In the genomic region with DNA sequence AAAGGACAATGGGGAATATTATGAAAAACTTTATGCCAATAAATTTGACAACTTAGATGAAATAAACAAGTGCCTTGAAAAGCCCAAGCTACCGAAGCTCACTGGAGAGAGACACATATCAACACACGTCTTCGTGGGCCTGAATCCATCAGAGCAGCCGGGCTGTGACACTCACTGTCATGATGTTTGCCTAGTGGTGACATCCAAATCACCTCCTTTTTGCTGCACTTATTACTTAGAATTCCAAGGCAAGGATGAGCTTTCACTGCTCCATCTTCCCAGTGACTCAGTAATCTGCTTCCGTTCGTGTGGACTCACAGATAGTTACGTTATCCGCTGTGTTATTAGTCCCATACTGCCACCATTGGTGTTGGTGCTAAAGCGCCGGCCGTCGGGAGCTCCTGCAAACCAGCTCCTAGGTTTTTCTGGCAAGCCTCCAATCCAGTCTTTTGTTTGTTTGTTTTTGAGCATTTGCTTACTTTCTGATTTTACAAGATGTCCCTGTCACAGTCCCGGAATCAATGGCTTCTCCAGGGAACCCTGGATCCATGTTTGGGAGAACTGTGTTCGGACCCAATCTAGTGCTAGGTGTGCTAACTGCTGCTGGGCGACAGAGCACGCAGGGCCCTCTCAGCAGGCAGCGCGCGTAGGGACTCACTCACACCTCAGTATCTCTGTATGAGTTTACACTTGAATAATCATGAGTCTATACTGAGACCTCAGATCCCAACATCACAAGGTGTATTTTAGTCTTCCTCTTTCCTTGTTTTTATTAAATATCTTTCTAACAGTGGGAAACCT, we compare ENCODE assay signal across 14 cellular contexts. TPM values are rescaled to one million over a fixed set of nuclear protein-coding genes. Genes with fewer than 3 reads are reported as not detected.
DNase-seq lines count a peak whose midpoint lies in the region; ATAC-seq, FAIRE-seq and TF ChIP-seq lines count a peak whose summit lies in the region.
"Had no signal": no experiment of that assay in that cellular context is flagged by ENCODE, and none has a peak within 500 bp of the region (broad histone marks: within the 10 kb centered on the region; RNA-seq: fewer than 3 reads in every experiment).

No MANE protein-coding gene starts in this region.

- H2BK120ac ChIP-seq in IMR-90 (ENCODE audit: low read depth, low read length) = no peak overlapping the region

- H3K27me3 Mint-ChIP-seq in astrocyte (ENCODE audit: low read depth, unreplicated experiment) = no peaks in the 10 kb centered on the region
- H3K27me3 Mint-ChIP-seq: activated T-cell treated with anti-CD3 and anti-CD28 coated beads, Interleukin-2, amount 50 U/mL, for 24 hours; progenitor cell of endocrine pancreas had no signal

- no peak overlapping the region for H3K56ac ChIP-seq in IMR-90 (ENCODE audit: extremely low read depth, insufficient read depth, low read length)

- no peak overlapping the region for H3K27ac Mint-ChIP-seq in astrocyte (ENCODE audit: unreplicated experiment)
- H3K27ac Mint-ChIP-seq: activated T-cell treated with anti-CD3 and anti-CD28 coated beads, Interleukin-2, amount 50 U/mL, for 24 hours; progenitor cell of endocrine pancreas; stimulated activated effector memory CD8-positive, alpha-beta T cell treated with anti-CD3 and anti-CD28 coated beads, Interleukin-12 subunit alpha, Interleukin-12 subunit beta, amount 100 ng/mL, for 72 hours had no signal

- POLR2A ChIA-PET in IMR-90 (lab: Charles Lee; ENCODE audit: unreplicated experiment) = interaction anchor here (0.6 kb wide), 1 partner anchor 83 kb away, joined by 3 read pairs; no protein-coding TSS in a partner anchor

- no peak overlapping the region for H2BK5ac ChIP-seq in IMR-90 (ENCODE audit: low read depth, low read length, poor library complexity, severe bottlenecking)

- no peak for ATAC-seq in IMR-90 (ENCODE audit: low read depth)
- ATAC-seq in left ventricle myocardium superior = peak; percentile 61
- no peak for ATAC-seq in GM19463 (IDR thresholded peaks at IDR 0.05; ENCODE audit: unreplicated experiment)
- ATAC-seq: activated CD4-positive, CD25-positive, alpha-beta regulatory T cell treated with anti-CD3 and anti-CD28 coated beads, Interleukin-2, amount 50 U/mL, for 24 hours; stimulated activated effector memory CD8-positive, alpha-beta T cell treated with anti-CD3 and anti-CD28 coated beads, Interleukin-12 subunit alpha, Interleukin-12 subunit beta, amount 100 ng/mL, for 72 hours had no signal

- no peak overlapping the region for H2AK5ac ChIP-seq in IMR-90 (ENCODE audit: low read depth, low read length)

- no peak overlapping the region for H3K18ac ChIP-seq in IMR-90 (ENCODE audit: low read depth, low read length)

- TF ChIP-seq POLR2A in IMR-90 (IDR thresholded peaks at IDR 0.05; ENCODE audit: low read depth, low read length) = no peak

- no peak overlapping the region for H2BK15ac ChIP-seq in IMR-90 (ENCODE audit: low read depth, low read length)

- peaks cover 3% of the 10 kb centered on the region for H3K4me1 Mint-ChIP-seq in astrocyte (ENCODE audit: low read depth, unreplicated experiment)

- peaks cover 16% of the 10 kb centered on the region for H3K4me1 ChIP-seq in IMR-90 (ENCODE audit: control insufficient read depth, insufficient read depth, low read length)
- H3K4me1 ChIP-seq in astrocyte (ENCODE audit: insufficient read depth, low read length) = no peaks in the 10 kb centered on the region

- CTCF ChIA-PET in IMR-90 (lab: Yijun Ruan, JAX) = no interaction called here

- peaks cover 9% of the 10 kb centered on the region for H3K9me3 Mint-ChIP-seq in astrocyte (ENCODE audit: unreplicated experiment)

- H4K8ac ChIP-seq in IMR-90 (ENCODE audit: low read depth in 2 of 2, low read length in 2 of 2) = no peak overlapping the region

- no peak overlapping the region for H3K4me3 Mint-ChIP-seq in astrocyte (ENCODE audit: unreplicated experiment)
- H3K4me3 Mint-ChIP-seq: activated T-cell treated with anti-CD3 and anti-CD28 coated beads, Interleukin-2, amount 50 U/mL, for 24 hours; stimulated activated effector memory CD8-positive, alpha-beta T cell treated with anti-CD3 and anti-CD28 coated beads, Interleukin-12 subunit alpha, Interleukin-12 subunit beta, amount 100 ng/mL, for 72 hours had no signal

- no peak overlapping the region for H2BK20ac ChIP-seq in IMR-90 (ENCODE audit: low read depth, low read length)

- H3K14ac ChIP-seq in IMR-90 (replicated peaks; ENCODE audit: low read depth, low read length) = no peak overlapping the region

- H3K23ac ChIP-seq in IMR-90 (ENCODE audit: low read depth, low read length) = peak overlapping the region; percentile 77; the same call in 1 of the 2 replicates

- H3K27ac ChIP-seq in C4-2B (peak overlapping the region; percentile 44), IMR-90 (ENCODE audit: insufficient read depth, low read length) (no peak overlapping the region), astrocyte (ENCODE audit: low read depth, low read length) (no peak overlapping the region)

- no peak for FAIRE-seq in astrocyte (lab: Jason Lieb, UNC)

- peaks cover 9% of the 10 kb centered on the region for H3K9me1 ChIP-seq in IMR-90 (ENCODE audit: insufficient read depth, low read length)

- H3K36me3 ChIP-seq in IMR-90 (ENCODE audit: control insufficient read depth, insufficient read depth, low read length) (0 out of 2 replicates have a peak, but pooled peaks cover 2% of the 10 kb centered on the region), astrocyte (ENCODE audit: insufficient read depth, low read length) (no peaks in the 10 kb centered on the region)
- H3K36me3 ChIP-seq: MG63 had no signal

- DNase-seq in IMR-90 (peak; percentile 12), astrocyte (ENCODE audit: low read depth) (peak; percentile 31), left ventricle myocardium superior (no peak), NCI-H2171 (lab: John Stamatoyannopoulos, UW) (no peak), NCI-H2196 treated with DMSO at 0.1 percent for 48 hours (lab: John Stamatoyannopoulos, UW; ENCODE audit: unreplicated experiment) (no peak)
- no peak for DNase-seq in NK-92 treated with Interleukin-12 subunit alpha and Interleukin-12 subunit beta, amount 100 ng/mL, for 24 hours (lab: John Stamatoyannopoulos, UW)
- DNase-seq: activated T-cell treated with anti-CD3 and anti-CD28 coated beads, Interleukin-2, amount 50 U/mL, for 24 hours; MG63; stimulated activated CD4-positive, alpha-beta T cell treated with anti-CD3 and anti-CD28 coated beads, Interleukin-1b, Interleukin-23, amount 100 ng/mL, for 48 hours had no signal

- H4K20me1 ChIP-seq in IMR-90 (ENCODE audit: insufficient read depth, low read length) (peaks cover 15% of the 10 kb centered on the region), astrocyte (ENCODE audit: insufficient read depth, low read length) (peaks cover 32% of the 10 kb centered on the region)

- peaks cover 43 to 71% of the 10 kb centered on the region in 2 experiments for H3K79me1 ChIP-seq in IMR-90 (ENCODE audit: low read depth in 1 of 2, low read length in 2 of 2)

- BruUV-seq in IMR-90 (replicated peaks; lab: Mats Ljungman, UMichigan) = no TSS peak

- no peak overlapping the region for H3K4me3 ChIP-seq in IMR-90 (ENCODE audit: insufficient read depth, low read depth, low read length)
- H3K4me3 ChIP-seq in astrocyte (ENCODE audit: insufficient read depth, low read depth, low read length) = no peak overlapping the region
- H3K4me3 ChIP-seq: MG63 had no signal

- no peak for TF ChIP-seq RAD21 in IMR-90 (IDR thresholded peaks at IDR 0.05; ENCODE audit: low read length)

- WGBS in IMR-90 (ENCODE audit: extremely low coverage in 2 of 2, insufficient read length in 1 of 2), 2 experiments = 86% methylated on average over 7 of the region's 19 CpGs; no CpG with 5 or more reads in 1 of the 2 experiments

- peaks cover 3% of the 10 kb centered on the region; the same call in 1 of the 2 replicates for H3K9me3 ChIP-seq in IMR-90 (ENCODE audit: control insufficient read depth, insufficient read depth, low read length)
- H3K9me3 ChIP-seq in astrocyte (ENCODE audit: insufficient read depth, low read depth, low read length) = peaks cover 3% of the 10 kb centered on the region

- H3K36me3 Mint-ChIP-seq in astrocyte (ENCODE audit: low read depth, unreplicated experiment) = no peaks in the 10 kb centered on the region
- H3K36me3 Mint-ChIP-seq: stimulated activated effector memory CD8-positive, alpha-beta T cell treated with anti-CD3 and anti-CD28 coated beads, Interleukin-12 subunit alpha, Interleukin-12 subunit beta, amount 100 ng/mL, for 72 hours had no signal

- peak; percentile 32; the same call in 1 of the 2 replicates for TF ChIP-seq CTCF in C4-2B (conservative IDR thresholded peaks at IDR 0.05)
- no peak for TF ChIP-seq CTCF in IMR-90 (conservative IDR thresholded peaks at IDR 0.05; ENCODE audit: low read depth, low read length)
- no peak for TF ChIP-seq CTCF in astrocyte (IDR thresholded peaks at IDR 0.05; ENCODE audit: insufficient read depth, low read depth, low read length)

- H3K4me2 ChIP-seq in IMR-90 (ENCODE audit: low read depth, low read length) (no peak overlapping the region), astrocyte (ENCODE audit: low read length) (peak overlapping the region; percentile 40)

- peaks cover 16% of the 10 kb centered on the region for H3K79me2 ChIP-seq in astrocyte (ENCODE audit: insufficient read depth, low read length)

- no peak overlapping the region for H3K9ac ChIP-seq in IMR-90 (ENCODE audit: low read depth, low read length)
- no peak overlapping the region for H3K9ac ChIP-seq in astrocyte (ENCODE audit: low read length)

- no peak overlapping the region for H2AK9ac ChIP-seq in IMR-90 (replicated peaks; ENCODE audit: low read depth, low read length, poor library complexity)

- no peak overlapping the region for H4K5ac ChIP-seq in IMR-90 (ENCODE audit: low read depth, low read length)

- dilution Hi-C loops in IMR-90 (cut with HindIII; ENCODE audit: low sequenced_read_pairs, unreplicated experiment) = no loop called here

- H3K4ac ChIP-seq in IMR-90 (ENCODE audit: low read depth, low read length) = peak overlapping the region; percentile 18; the same call in 1 of the 2 replicates

- in situ Hi-C loops in IMR-90 (cut with MboI; ENCODE audit: low sequenced_read_pairs) = no loop called here

- intact Hi-C loops in IMR-90 (cut with micrococcal nuclease) = no loop called here
- intact Hi-C loops in left ventricle myocardium superior (cut with micrococcal nuclease) = no loop called here

- H2AFZ ChIP-seq in IMR-90 (replicated peaks; ENCODE audit: low read length, poor library complexity) (no peak overlapping the region), astrocyte (ENCODE audit: low read depth, low read length) (peak overlapping the region; percentile 9)

- H3K27me3 ChIP-seq in IMR-90 (ENCODE audit: control insufficient read depth, insufficient read depth, low read length) (no peaks in the 10 kb centered on the region), astrocyte (ENCODE audit: insufficient read depth, low read length) (no peaks in the 10 kb centered on the region)
- H3K27me3 ChIP-seq: MG63 had no signal

- H4K91ac ChIP-seq in IMR-90 (ENCODE audit: insufficient read depth, low read depth, low read length) = no peak overlapping the region

TF ChIP-seq in IMR-90, 13 proteins besides CTCF, POLR2A, EP300 and RAD21 (continues in another document):
- no peak for TF ChIP-seq BHLHE40 (IDR thresholded peaks at IDR 0.05; ENCODE audit: low read depth, low read length)

RNA-seq across cellular contexts. Expression of a gene that starts 42.7 kb away (rescaled TPM):
- total RNA-seq in IMR-90 (2012; rRNA removed) (3.3 and 7.2 TPM in 2 replicates), astrocyte (11.8 and 12.4 TPM in 2 replicates), left ventricle myocardium superior (25.6 TPM)
- 4.1 and 7.4 TPM in 2 replicates for polyA plus RNA-seq in IMR-90 (2012; rRNA removed)
- polyA plus RNA-seq in IMR-90 (2012; cell fraction: cytosol; rRNA removed) = 1.3 and 7.1 TPM in 2 replicates
- polyA plus RNA-seq in IMR-90 (2012; cell fraction: nucleus; rRNA removed; ENCODE audit: low replicate concordance) = 24.5 and 34.9 TPM in 2 replicates

Comparison
In these comparisons a context has a peak if more than half of its experiments do, and no peak if none do; other contexts are left out.
1. DNase-seq: peak in IMR-90 (single experiment) and astrocyte (single experiment); none in left ventricle myocardium superior (single experiment), NCI-H2171 (single experiment), NK-92 treated with Interleukin-12 subunit alpha and Interleukin-12 subunit beta, amount 100 ng/mL, for 24 hours (single experiment) and NCI-H2196 treated with DMSO at 0.1 percent for 48 hours (single experiment).